1 cellular context compared by ENCODE assay signal in genomic region chr5:81954796-81955195, GRCh38.
TF ChIP-seq lines count a peak whose summit lies in the region.
"Not testable (repeated sequence)": the region's sequence is repeated elsewhere in the genome, so short reads cannot be mapped to it uniquely, and the experiment has no call there.

No MANE protein-coding gene starts in this region.

TF ChIP-seq in K562, 482 proteins besides CTCF, POLR2A, EP300 and RAD21 (continues in another document):
- TF ChIP-seq ZNF592 (IDR thresholded peaks at IDR 0.05) = peak; percentile 79
- peak; percentile 97 for TF ChIP-seq LEF1 (IDR thresholded peaks at IDR 0.05)
- TF ChIP-seq HDAC1 (IDR thresholded peaks at IDR 0.05) = peak in 1 of 2 experiments; percentile 75; a peak in 2 of 4 replicates
- 0 out of 2 replicates have a peak, but pooled peaks have one; percentile 62 for TF ChIP-seq BCOR (IDR thresholded peaks at IDR 0.05)
- TF ChIP-seq SOX6 (IDR thresholded peaks at IDR 0.05) = peak; percentile 80
- peak; percentile 40; the same call in 1 of the 2 replicates for TF ChIP-seq HLTF (IDR thresholded peaks at IDR 0.05)
- 0 out of 2 replicates have a peak, but pooled peaks have one; percentile 22 for TF ChIP-seq CHAMP1 (IDR thresholded peaks at IDR 0.05)
- peak; percentile 52; the same call in 1 of the 2 replicates for TF ChIP-seq POLR2AphosphoS5 (IDR thresholded peaks at IDR 0.05; ENCODE audit: control insufficient read depth, insufficient read depth, low read depth, low read length)
- TF ChIP-seq MTA2 (IDR thresholded peaks at IDR 0.05; ENCODE audit: low read depth) = peak; percentile 67
- peak; percentile 64; the same call in 1 of the 2 replicates for TF ChIP-seq HDAC2 (IDR thresholded peaks at IDR 0.05)
- peak; percentile 56; the same call in 1 of the 2 replicates for TF ChIP-seq DMBX1 (CRISPR knock-in tag; IDR thresholded peaks at IDR 0.05; ENCODE audit: borderline replicate concordance)
- peak; percentile 62 for TF ChIP-seq EP400 (IDR thresholded peaks at IDR 0.05)
- TF ChIP-seq KDM1A (IDR thresholded peaks at IDR 0.05) = peak; percentile 61 to 79
- TF ChIP-seq RCOR1 (IDR thresholded peaks at IDR 0.05; ENCODE audit: borderline replicate concordance in 1 of 2, low read depth in 2 of 2, low read length in 2 of 2) = peak in 1 of 2 experiments; percentile 71; a peak in 2 of 4 replicates
- TF ChIP-seq STAT5A (IDR thresholded peaks at IDR 0.05; ENCODE audit: borderline replicate concordance, low read length) = peak; percentile 30; the same call in 1 of the 2 replicates
- TF ChIP-seq ARNT (IDR thresholded peaks at IDR 0.05) = peak; percentile 77; a peak in 3 of 4 replicates
- peak; percentile 89 for TF ChIP-seq RNF2 (IDR thresholded peaks at IDR 0.05)
- peak; percentile 58; the same call in 1 of the 2 replicates for TF ChIP-seq TRIM28 (IDR thresholded peaks at IDR 0.05)
- TF ChIP-seq KLF16 (IDR thresholded peaks at IDR 0.05) = peak; percentile 67
- peak; percentile 51 for TF ChIP-seq HDAC3 (IDR thresholded peaks at IDR 0.05; ENCODE audit: borderline replicate concordance, partially characterized antibody)
- peak; percentile 98 for TF ChIP-seq DPF2 (IDR thresholded peaks at IDR 0.05)
- TF ChIP-seq ZNF316 (IDR thresholded peaks at IDR 0.05) = 0 out of 2 replicates have a peak, but pooled peaks have one; percentile 13
- TF ChIP-seq TAL1 (IDR thresholded peaks at IDR 0.05) = peak; percentile 84
- TF ChIP-seq TCF3 (CRISPR knock-in tag; IDR thresholded peaks at IDR 0.05) = peak; percentile 74
- TF ChIP-seq GATA2 (CRISPR knock-in tag; IDR thresholded peaks at IDR 0.05) = 0 out of 2 replicates have a peak, but pooled peaks have one; percentile 38
- peak in 1 of 3 experiments; percentile 47; a peak in 1 of 6 replicates for TF ChIP-seq ZBTB11 (CRISPR knock-in tag; IDR thresholded peaks at IDR 0.05)
- peak; percentile 31; the same call in 1 of the 2 replicates for TF ChIP-seq VEZF1 (CRISPR knock-in tag; IDR thresholded peaks at IDR 0.05)
- not testable (repeated sequence) for TF ChIP-seq ID3, NR2C2, ATF1 (CRISPR knock-in tag; IDR thresholded peaks at IDR 0.05)
- peak; percentile 77 for TF ChIP-seq ID3 (tag; IDR thresholded peaks at IDR 0.05)
- 0 out of 2 replicates have a peak, but pooled peaks have one; percentile 20 for TF ChIP-seq HBP1 (CRISPR knock-in tag; IDR thresholded peaks at IDR 0.05)
- TF ChIP-seq CBFA2T3 (IDR thresholded peaks at IDR 0.05) = peak; percentile 88
- peak; percentile 58 for TF ChIP-seq NR2C2 (tag; IDR thresholded peaks at IDR 0.05)
- peak; percentile 40; the same call in 1 of the 2 replicates for TF ChIP-seq HDGF (IDR thresholded peaks at IDR 0.05)
- TF ChIP-seq MEF2D (tag; conservative IDR thresholded peaks at IDR 0.05; ENCODE audit: low read depth) = 0 out of 2 replicates have a peak, but pooled peaks have one; percentile 22
- peak; percentile 52 for TF ChIP-seq ATF1 (tag; IDR thresholded peaks at IDR 0.05)
- TF ChIP-seq CC2D1A (IDR thresholded peaks at IDR 0.05) = peak; percentile 78
- TF ChIP-seq CREM (IDR thresholded peaks at IDR 0.05; ENCODE audit: low read depth) = peak; percentile 73
- TF ChIP-seq SMARCE1 (IDR thresholded peaks at IDR 0.05) = peak; percentile 96
- TF ChIP-seq TBL1XR1 (IDR thresholded peaks at IDR 0.05; ENCODE audit: low read length in 2 of 2) = 0 out of 4 replicates have a peak, but pooled peaks of 1 of the 2 experiments have one; percentile 66
- peak; percentile 75 for TF ChIP-seq BRD9 (IDR thresholded peaks at IDR 0.05; ENCODE audit: low read depth, partially characterized antibody)
- peak; percentile 75 for TF ChIP-seq HMBOX1 (IDR thresholded peaks at IDR 0.05)
- peak; percentile 71 for TF ChIP-seq GABPA (tag; conservative IDR thresholded peaks at IDR 0.05; ENCODE audit: low read depth)
- peak; percentile 84 for TF ChIP-seq CTBP1 (IDR thresholded peaks at IDR 0.05; ENCODE audit: borderline replicate concordance)
- peak; percentile 80 for TF ChIP-seq ZBTB2 (IDR thresholded peaks at IDR 0.05)
- TF ChIP-seq SMAD4 (CRISPR knock-in tag; conservative IDR thresholded peaks at IDR 0.05) = peak; percentile 79
- peak; percentile 78 for TF ChIP-seq ESRRA (IDR thresholded peaks at IDR 0.05; ENCODE audit: borderline replicate concordance, low read depth)
- TF ChIP-seq ZFX (CRISPR knock-in tag; IDR thresholded peaks at IDR 0.05) = peak; percentile 51
- 0 out of 2 replicates have a peak, but pooled peaks have one; percentile 9 for TF ChIP-seq PHB2 (IDR thresholded peaks at IDR 0.05; ENCODE audit: low read depth)
